Comparison of ENCODE assay signal across 1 cellular context in the genomic region with DNA sequence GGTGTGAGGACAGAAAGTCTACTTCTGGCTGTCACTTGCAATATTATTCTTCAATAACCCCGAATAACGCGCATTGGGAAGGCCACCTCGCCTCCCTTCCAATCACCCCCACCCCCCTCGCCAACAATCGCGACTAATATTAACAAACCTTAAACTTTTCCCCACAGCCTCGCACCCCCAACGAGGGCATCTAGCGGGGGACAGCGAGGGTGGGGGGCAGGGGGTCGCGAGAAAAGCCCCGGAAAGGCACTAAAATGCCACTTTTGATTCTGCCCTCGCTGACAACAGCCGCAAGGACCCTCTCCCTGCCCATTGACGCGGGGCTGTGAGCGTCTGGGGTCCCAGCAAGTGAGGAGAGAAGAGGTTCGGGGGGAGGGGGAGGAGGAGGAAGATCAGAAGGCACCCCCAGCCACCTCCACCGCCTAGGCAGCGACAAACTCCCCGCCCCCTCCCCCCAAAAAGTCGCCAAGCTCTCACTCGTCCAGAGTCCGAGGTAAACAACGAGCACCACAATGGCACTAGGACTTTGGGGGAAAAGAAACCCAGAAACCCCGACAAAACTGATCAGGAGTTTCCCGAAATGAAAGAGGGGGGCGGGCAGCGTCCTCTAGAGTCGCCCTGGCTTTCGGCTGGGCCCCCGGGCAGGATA.
TF ChIP-seq lines count a peak whose summit lies in the region.

No MANE protein-coding gene starts in this region.

TF ChIP-seq in GM12878, 131 proteins besides CTCF, POLR2A, EP300 and RAD21:
- TF ChIP-seq, protein P1, sequence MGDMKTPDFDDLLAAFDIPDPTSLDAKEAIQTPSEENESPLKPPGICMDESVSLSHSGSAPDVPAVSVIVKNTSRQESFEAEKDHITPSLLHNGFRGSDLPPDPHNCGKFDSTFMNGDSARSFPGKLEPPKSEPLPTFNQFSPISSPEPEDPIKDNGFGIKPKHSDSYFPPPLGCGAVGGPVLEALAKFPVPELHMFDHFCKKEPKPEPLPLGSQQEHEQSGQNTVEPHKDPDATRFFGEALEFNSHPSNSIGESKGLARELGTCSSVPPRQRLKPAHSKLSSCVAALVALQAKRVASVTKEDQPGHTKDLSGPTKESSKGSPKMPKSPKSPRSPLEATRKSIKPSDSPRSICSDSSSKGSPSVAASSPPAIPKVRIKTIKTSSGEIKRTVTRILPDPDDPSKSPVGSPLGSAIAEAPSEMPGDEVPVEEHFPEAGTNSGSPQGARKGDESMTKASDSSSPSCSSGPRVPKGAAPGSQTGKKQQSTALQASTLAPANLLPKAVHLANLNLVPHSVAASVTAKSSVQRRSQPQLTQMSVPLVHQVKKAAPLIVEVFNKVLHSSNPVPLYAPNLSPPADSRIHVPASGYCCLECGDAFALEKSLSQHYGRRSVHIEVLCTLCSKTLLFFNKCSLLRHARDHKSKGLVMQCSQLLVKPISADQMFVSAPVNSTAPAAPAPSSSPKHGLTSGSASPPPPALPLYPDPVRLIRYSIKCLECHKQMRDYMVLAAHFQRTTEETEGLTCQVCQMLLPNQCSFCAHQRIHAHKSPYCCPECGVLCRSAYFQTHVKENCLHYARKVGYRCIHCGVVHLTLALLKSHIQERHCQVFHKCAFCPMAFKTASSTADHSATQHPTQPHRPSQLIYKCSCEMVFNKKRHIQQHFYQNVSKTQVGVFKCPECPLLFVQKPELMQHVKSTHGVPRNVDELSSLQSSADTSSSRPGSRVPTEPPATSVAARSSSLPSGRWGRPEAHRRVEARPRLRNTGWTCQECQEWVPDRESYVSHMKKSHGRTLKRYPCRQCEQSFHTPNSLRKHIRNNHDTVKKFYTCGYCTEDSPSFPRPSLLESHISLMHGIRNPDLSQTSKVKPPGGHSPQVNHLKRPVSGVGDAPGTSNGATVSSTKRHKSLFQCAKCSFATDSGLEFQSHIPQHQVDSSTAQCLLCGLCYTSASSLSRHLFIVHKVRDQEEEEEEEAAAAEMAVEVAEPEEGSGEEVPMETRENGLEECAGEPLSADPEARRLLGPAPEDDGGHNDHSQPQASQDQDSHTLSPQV (IDR thresholded peaks at IDR 0.05): no peak
- no peak for TF ChIP-seq MEF2A (IDR thresholded peaks at IDR 0.05; ENCODE audit: insufficient read depth, low read depth, low read length)
- no peak for TF ChIP-seq MEF2B (IDR thresholded peaks at IDR 0.05; ENCODE audit: partially characterized antibody, poor library complexity, severe bottlenecking)
- no peak for TF ChIP-seq SMAD5 (IDR thresholded peaks at IDR 0.05; ENCODE audit: low read depth)
- TF ChIP-seq ZNF384 (IDR thresholded peaks at IDR 0.05; ENCODE audit: borderline replicate concordance, low read depth, low read length): no peak
- TF ChIP-seq SMC3 (IDR thresholded peaks at IDR 0.05; ENCODE audit: borderline replicate concordance, low read length): no peak
- TF ChIP-seq, protein P2, sequence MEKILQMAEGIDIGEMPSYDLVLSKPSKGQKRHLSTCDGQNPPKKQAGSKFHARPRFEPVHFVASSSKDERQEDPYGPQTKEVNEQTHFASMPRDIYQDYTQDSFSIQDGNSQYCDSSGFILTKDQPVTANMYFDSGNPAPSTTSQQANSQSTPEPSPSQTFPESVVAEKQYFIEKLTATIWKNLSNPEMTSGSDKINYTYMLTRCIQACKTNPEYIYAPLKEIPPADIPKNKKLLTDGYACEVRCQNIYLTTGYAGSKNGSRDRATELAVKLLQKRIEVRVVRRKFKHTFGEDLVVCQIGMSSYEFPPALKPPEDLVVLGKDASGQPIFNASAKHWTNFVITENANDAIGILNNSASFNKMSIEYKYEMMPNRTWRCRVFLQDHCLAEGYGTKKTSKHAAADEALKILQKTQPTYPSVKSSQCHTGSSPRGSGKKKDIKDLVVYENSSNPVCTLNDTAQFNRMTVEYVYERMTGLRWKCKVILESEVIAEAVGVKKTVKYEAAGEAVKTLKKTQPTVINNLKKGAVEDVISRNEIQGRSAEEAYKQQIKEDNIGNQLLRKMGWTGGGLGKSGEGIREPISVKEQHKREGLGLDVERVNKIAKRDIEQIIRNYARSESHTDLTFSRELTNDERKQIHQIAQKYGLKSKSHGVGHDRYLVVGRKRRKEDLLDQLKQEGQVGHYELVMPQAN (conservative IDR thresholded peaks at IDR 0.05): no peak
- no peak for TF ChIP-seq SPI1 (IDR thresholded peaks at IDR 0.05; ENCODE audit: borderline replicate concordance, insufficient read depth, low read depth, low read length)
- TF ChIP-seq ZNF24 (IDR thresholded peaks at IDR 0.05): no peak
- TF ChIP-seq KLF5 (IDR thresholded peaks at IDR 0.05; ENCODE audit: partially characterized antibody): no peak
- no peak for TF ChIP-seq CBX5 (IDR thresholded peaks at IDR 0.05; ENCODE audit: low read depth)
- TF ChIP-seq NBN (IDR thresholded peaks at IDR 0.05): no peak
- TF ChIP-seq CHD1 (IDR thresholded peaks at IDR 0.05; ENCODE audit: low read depth, low read length): no peak
- no peak for TF ChIP-seq YY1 (IDR thresholded peaks at IDR 0.05; ENCODE audit: low read depth, low read length)
- no peak for TF ChIP-seq MYB (IDR thresholded peaks at IDR 0.05; ENCODE audit: borderline replicate concordance, low read depth, low read length)
- TF ChIP-seq SRF (IDR thresholded peaks at IDR 0.05; ENCODE audit: low read depth in 2 of 2, low read length in 2 of 2): no peak
- no peak for TF ChIP-seq SIX5 (IDR thresholded peaks at IDR 0.05; ENCODE audit: low read depth, low read length, severe bottlenecking)
- no peak for TF ChIP-seq BCL11A (IDR thresholded peaks at IDR 0.05; ENCODE audit: low read depth, low read length)
TF ChIP-seq in GM12878: peak in this region for 0.
